1 cellular context compared by ENCODE assay signal in genomic region chr6:41531016-41531415, GRCh38.
TF ChIP-seq lines count a peak whose summit lies in the region.

No MANE protein-coding gene starts in this region.

TF ChIP-seq in H1, 55 proteins besides CTCF, POLR2A, EP300 and RAD21:
- TF ChIP-seq JUND (IDR thresholded peaks at IDR 0.05; ENCODE audit: low read length) = no peak
- TF ChIP-seq BRCA1 (IDR thresholded peaks at IDR 0.05; ENCODE audit: low read depth, low read length) = no peak
- no peak for TF ChIP-seq E2F6 (IDR thresholded peaks at IDR 0.05)
